Comparison of ENCODE assay signal across 1 cellular context in genomic region chr7:116518971-116519370, GRCh38.
TF ChIP-seq lines count a peak whose summit lies in the region.

No MANE protein-coding gene starts in this region.

TF ChIP-seq in IMR-90, 13 proteins besides CTCF, POLR2A, EP300 and RAD21 (continued from another document):
- TF ChIP-seq MAZ (IDR thresholded peaks at IDR 0.05; ENCODE audit: borderline replicate concordance, low read depth, low read length): no peak
- no peak for TF ChIP-seq MXI1 (IDR thresholded peaks at IDR 0.05; ENCODE audit: borderline replicate concordance, low read depth, low read length)
- TF ChIP-seq BHLHE40 (IDR thresholded peaks at IDR 0.05; ENCODE audit: low read depth, low read length): no peak
